In genomic region chr6:26351544-26351953, GRCh38 we compare ENCODE assay signal across 11 cellular contexts. TPM values are rescaled to one million over a fixed set of nuclear protein-coding genes. Genes with fewer than 3 reads are reported as not detected.
DNase-seq lines count a peak whose midpoint lies in the region; FAIRE-seq and TF ChIP-seq lines count a peak whose summit lies in the region.
"Had no signal": no experiment of that assay in that cellular context is flagged by ENCODE, and none has a peak within 500 bp of the region (broad histone marks: within the 10 kb centered on the region; RNA-seq: fewer than 3 reads in every experiment).

No MANE protein-coding gene starts in this region.

- H2BK5ac ChIP-seq in trophoblast cell (ENCODE audit: low read depth, low read length, poor library complexity), result no peak overlapping the region

- H4K20me1 ChIP-seq in endothelial cell of umbilical vein (replicated peaks; ENCODE audit: control insufficient read depth, extremely low read depth, insufficient read depth, low read length), result no peaks in the 10 kb centered on the region

- no CpG with 5 or more reads among the region's 4 CpGs for WGBS in trophoblast cell (ENCODE audit: extremely low coverage, insufficient coverage, insufficient read length)

- FAIRE-seq in RCC 7860 (lab: Jason Lieb, UNC) (peak; percentile 97), endothelial cell of umbilical vein (lab: Jason Lieb, UNC) (peak; percentile 94)

- CTCF ChIA-PET in endothelial cell of umbilical vein (lab: Charles Lee), result interaction anchor here (1.0 to 2.9 kb wide), 4 partner anchors 10 to 186 kb away, joined by 3 to 25 read pairs (median 4); partner anchors contain the start of gene HMGN4
- CTCF ChIA-PET in CD4-positive, alpha-beta memory T cell (lab: Charles Lee; ENCODE audit: partially characterized antibody), result no interaction called here

- H3K4me1 ChIP-seq in endothelial cell of umbilical vein (ENCODE audit: control insufficient read depth, extremely low read depth, insufficient read depth, low read length), result peaks cover 13% of the 10 kb centered on the region
- peaks cover 0 to 2% of the 10 kb centered on the region in 2 experiments for H3K4me1 ChIP-seq in trophoblast cell (ENCODE audit: control insufficient read depth in 1 of 2, insufficient read depth in 2 of 2, low read length in 2 of 2)
- H3K4me1 ChIP-seq in CD4-positive, alpha-beta memory T cell (ENCODE audit: insufficient read depth, low read length), result no peaks in the 10 kb centered on the region
- H3K4me1 ChIP-seq: prostate gland had no signal

- H3K79me2 ChIP-seq in endothelial cell of umbilical vein (ENCODE audit: control insufficient read depth, insufficient read depth, low read length) (no peaks in the 10 kb centered on the region), trophoblast cell (ENCODE audit: control insufficient read depth, insufficient read depth, low read length, poor library complexity) (no peaks in the 10 kb centered on the region)

- BruUV-seq in endothelial cell of umbilical vein (replicated peaks; lab: Mats Ljungman, UMichigan), result no TSS peak

- H3K4me2 ChIP-seq in endothelial cell of umbilical vein (ENCODE audit: insufficient read depth, low read length), result peak overlapping the region; percentile 69
- H3K4me2 ChIP-seq in trophoblast cell (ENCODE audit: low read length), result no peak overlapping the region

- no peak overlapping the region for H2BK12ac ChIP-seq in trophoblast cell (ENCODE audit: low read length)

- TF ChIP-seq POLR2A in endothelial cell of umbilical vein (IDR thresholded peaks at IDR 0.05; ENCODE audit: low read depth, low read length), result no peak

- no peak overlapping the region for H3K27ac Mint-ChIP-seq in CD4-positive, alpha-beta memory T cell
- H3K27ac Mint-ChIP-seq: stimulated activated effector memory CD8-positive, alpha-beta T cell treated with anti-CD3 and anti-CD28 coated beads, Interleukin-12 subunit alpha, Interleukin-12 subunit beta, amount 100 ng/mL, for 72 hours had no signal

- H3K9me3 ChIP-seq in endothelial cell of umbilical vein (replicated peaks; ENCODE audit: control insufficient read depth, insufficient read depth, low read length) (no peaks in the 10 kb centered on the region), trophoblast cell (ENCODE audit: insufficient read depth, low read depth, low read length) (no peaks in the 10 kb centered on the region)
- no peaks in the 10 kb centered on the region for H3K9me3 ChIP-seq in CD4-positive, alpha-beta memory T cell (ENCODE audit: control insufficient read depth in 1 of 2, low read length in 2 of 2)
- H3K9me3 ChIP-seq: prostate gland had no signal

- H3K79me1 ChIP-seq in trophoblast cell (ENCODE audit: low read length), result peaks cover 2% of the 10 kb centered on the region

- H3K27me3 Mint-ChIP-seq in CD4-positive, alpha-beta memory T cell, result no peaks in the 10 kb centered on the region

- H3K36me3 Mint-ChIP-seq in CD4-positive, alpha-beta memory T cell, result no peaks in the 10 kb centered on the region
- H3K36me3 Mint-ChIP-seq: stimulated activated effector memory CD8-positive, alpha-beta T cell treated with anti-CD3 and anti-CD28 coated beads, Interleukin-12 subunit alpha, Interleukin-12 subunit beta, amount 100 ng/mL, for 72 hours had no signal

- H3K4me3 Mint-ChIP-seq in CD4-positive, alpha-beta memory T cell, result no peak overlapping the region
- H3K4me3 Mint-ChIP-seq: stimulated activated effector memory CD8-positive, alpha-beta T cell treated with anti-CD3 and anti-CD28 coated beads, Interleukin-12 subunit alpha, Interleukin-12 subunit beta, amount 100 ng/mL, for 72 hours had no signal

- dilution Hi-C loops in endothelial cell of umbilical vein (cut with MboI; ENCODE audit: extremely low pct_ligation_motif_present, low sequenced_read_pairs), result no loop called here

- TF ChIP-seq CTCF in endothelial cell of umbilical vein (IDR thresholded peaks at IDR 0.05; ENCODE audit: extremely low read depth in 1 of 2, insufficient read depth in 1 of 2, low read depth in 1 of 2, low read length in 2 of 2), result no peak

- H3K9me1 ChIP-seq in endothelial cell of umbilical vein (replicated peaks; ENCODE audit: control insufficient read depth, extremely low read depth, insufficient read depth, low read length), result no peaks in the 10 kb centered on the region

- no peaks in the 10 kb centered on the region for H3K27me3 ChIP-seq in endothelial cell of umbilical vein (ENCODE audit: control insufficient read depth in 2 of 2, insufficient read depth in 2 of 2, low read length in 2 of 2)
- H3K27me3 ChIP-seq in trophoblast cell (ENCODE audit: insufficient read depth, low read length), result no peaks in the 10 kb centered on the region
- H3K27me3 ChIP-seq in CD4-positive, alpha-beta memory T cell (ENCODE audit: insufficient read depth, low read length), result no peaks in the 10 kb centered on the region

- H3K9ac ChIP-seq in endothelial cell of umbilical vein (replicated peaks; ENCODE audit: extremely low read depth, insufficient read depth, low read length) (no peak overlapping the region), trophoblast cell (ENCODE audit: low read length) (no peak overlapping the region)

- no peaks in the 10 kb centered on the region for H3K9me3 Mint-ChIP-seq in CD4-positive, alpha-beta memory T cell
- H3K9me3 Mint-ChIP-seq: stimulated activated effector memory CD8-positive, alpha-beta T cell treated with anti-CD3 and anti-CD28 coated beads, Interleukin-12 subunit alpha, Interleukin-12 subunit beta, amount 100 ng/mL, for 72 hours had no signal

- no peak overlapping the region for H3K4ac ChIP-seq in trophoblast cell (ENCODE audit: low read depth, low read length)

- POLR2A ChIA-PET in endothelial cell of umbilical vein (lab: Charles Lee), result no interaction called here
- POLR2A ChIA-PET in CD4-positive, alpha-beta memory T cell (lab: Charles Lee; ENCODE audit: partially characterized antibody), result no interaction called here

- DNase-seq in GM04503 (ENCODE audit: low read depth) (peak; percentile 94), RCC 7860 (ENCODE audit: low spot score) (peak; percentile 99), endothelial cell of umbilical vein (ENCODE audit: low read depth, low spot score) (peak; percentile 84), trophoblast cell (peak; percentile 49 to 52), ecto neural progenitor cell (ENCODE audit: low spot score) (no peak), ureter (ENCODE audit: low spot score) (no peak)
- no peak for DNase-seq in stimulated activated CD4-positive, alpha-beta T cell treated with anti-CD3 and anti-CD28 coated beads, Interleukin-15, amount 100 ng/mL, for 24 hours
- no peak for DNase-seq in CD4-positive, alpha-beta memory T cell
- DNase-seq: NCI-H1417 had no signal

- H4K8ac ChIP-seq in trophoblast cell (ENCODE audit: low read depth, low read length), result no peak overlapping the region

- no peak overlapping the region for H2BK120ac ChIP-seq in trophoblast cell (ENCODE audit: insufficient read depth, low read length, poor library complexity)

- no peak overlapping the region for H4K91ac ChIP-seq in trophoblast cell (ENCODE audit: low read depth, low read length)

- H3K18ac ChIP-seq in trophoblast cell (ENCODE audit: low read length), result no peak overlapping the region

- H3K27ac ChIP-seq in endothelial cell of umbilical vein (ENCODE audit: insufficient read depth, low read depth, low read length) (peak overlapping the region; percentile 36), trophoblast cell (ENCODE audit: low read depth, low read length) (no peak overlapping the region)
- H3K27ac ChIP-seq in CD4-positive, alpha-beta memory T cell (ENCODE audit: low read depth, low read length), result no peak overlapping the region
- H3K27ac ChIP-seq: prostate gland had no signal

- no peak overlapping the region for H3K23ac ChIP-seq in trophoblast cell (ENCODE audit: low read length)

- intact Hi-C loops in endothelial cell of umbilical vein (cut with micrococcal nuclease), result no loop called here
- intact Hi-C loops in CD4-positive, alpha-beta memory T cell (cut with micrococcal nuclease), result no loop called here

- H4K12ac ChIP-seq in trophoblast cell (ENCODE audit: low read depth, low read length), result no peak overlapping the region

- peaks cover 0 to 7% (median 0%) of the 10 kb centered on the region in 4 donors for H3K4me1 Mint-ChIP-seq in CD4-positive, alpha-beta memory T cell
- H3K4me1 Mint-ChIP-seq: stimulated activated effector memory CD8-positive, alpha-beta T cell treated with anti-CD3 and anti-CD28 coated beads, Interleukin-12 subunit alpha, Interleukin-12 subunit beta, amount 100 ng/mL, for 72 hours had no signal

- H3K4me3 ChIP-seq in endothelial cell of umbilical vein (replicated peaks in 1 of 3; ENCODE audit: insufficient read depth in 1 of 3, low read depth in 1 of 3, low read length in 3 of 3), result no peak overlapping the region
- H3K4me3 ChIP-seq in trophoblast cell (ENCODE audit: low read depth, low read length), result no peak overlapping the region
- H3K4me3 ChIP-seq in CD4-positive, alpha-beta memory T cell (ENCODE audit: low read length in 2 of 2), result no peak overlapping the region
- H3K4me3 ChIP-seq: prostate gland had no signal

- H3K36me3 ChIP-seq in endothelial cell of umbilical vein (ENCODE audit: control insufficient read depth in 2 of 2, extremely low read depth in 1 of 2, insufficient read depth in 2 of 2, low read length in 2 of 2) (no peaks in the 10 kb centered on the region), trophoblast cell (ENCODE audit: control insufficient read depth in 1 of 2, insufficient read depth in 2 of 2, low read length in 2 of 2) (no peaks in the 10 kb centered on the region)
- H3K36me3 ChIP-seq in CD4-positive, alpha-beta memory T cell (ENCODE audit: insufficient read depth, low read length), result no peaks in the 10 kb centered on the region
- H3K36me3 ChIP-seq: prostate gland had no signal

- no peak overlapping the region for H2AK5ac ChIP-seq in trophoblast cell (ENCODE audit: low read length)

- H3K14ac ChIP-seq in trophoblast cell (ENCODE audit: low read length), result no peak overlapping the region

- H2AFZ ChIP-seq in endothelial cell of umbilical vein (ENCODE audit: low read depth, low read length) (no peak overlapping the region), trophoblast cell (ENCODE audit: insufficient read depth, low read length, poor library complexity) (no peak overlapping the region)

RNA-seq across cellular contexts. Expression of gene BTN3A2, which starts 13.4 kb away (rescaled TPM):
- total RNA-seq in endothelial cell of umbilical vein (14.2 and 17.9 TPM in 2 replicates), ureter (15.8 TPM)
- 6.4 and 8.6 TPM in 2 replicates for polyA plus RNA-seq in endothelial cell of umbilical vein
- 12.7 and 12.9 TPM in 2 replicates for polyA plus RNA-seq in endothelial cell of umbilical vein (2011; cell fraction: cytosol; rRNA removed)
- 16.0 and 20.4 TPM in 2 replicates for polyA plus RNA-seq in endothelial cell of umbilical vein (2011; cell fraction: nucleus; rRNA removed)
- 10.0 and 11.5 TPM in 2 replicates for polyA plus RNA-seq in endothelial cell of umbilical vein (2012)
- polyA minus RNA-seq in endothelial cell of umbilical vein, result 18.8 and 27.3 TPM in 2 replicates
- polyA minus RNA-seq in endothelial cell of umbilical vein (2011; cell fraction: cytosol; rRNA and poly(A)+ RNA removed), result 8.3 TPM
- 7.5 and 10.5 TPM in 2 replicates for polyA minus RNA-seq in endothelial cell of umbilical vein (2011; cell fraction: nucleus; rRNA and poly(A)+ RNA removed)
- 0.82 and 0.93 TPM in 2 replicates for polyA plus RNA-seq in trophoblast cell (2013)
- total RNA-seq in CD4-positive, alpha-beta memory T cell, result 100 to 1,000 TPM; 315 to 323 TPM
- polyA plus RNA-seq in CD4-positive, alpha-beta memory T cell, result 100 to 1,000 TPM in 1 of 2 donors, 10 to 100 TPM in 1; 68.1 to 126 TPM

RNA-seq across cellular contexts. Expression of gene BTN2A2, which starts 31.4 kb away (rescaled TPM):
- total RNA-seq in endothelial cell of umbilical vein (13.2 and 18.4 TPM in 2 replicates), ureter (15.0 TPM)
- polyA plus RNA-seq in endothelial cell of umbilical vein, result 13.4 and 15.3 TPM in 2 replicates
- polyA plus RNA-seq in endothelial cell of umbilical vein (2011; cell fraction: cytosol; rRNA removed), result 12.6 and 12.7 TPM in 2 replicates
- 44.7 and 51.3 TPM in 2 replicates for polyA plus RNA-seq in endothelial cell of umbilical vein (2011; cell fraction: nucleus; rRNA removed)
- 13.8 TPM in 2 replicates for polyA plus RNA-seq in endothelial cell of umbilical vein (2012)
- polyA minus RNA-seq in endothelial cell of umbilical vein, result 37.5 and 40.9 TPM in 2 replicates
- not detected for polyA minus RNA-seq in endothelial cell of umbilical vein (2011; cell fraction: cytosol; rRNA and poly(A)+ RNA removed)
- polyA minus RNA-seq in endothelial cell of umbilical vein (2011; cell fraction: nucleus; rRNA and poly(A)+ RNA removed), result 32.4 and 37.7 TPM in 2 replicates
- 7.1 and 7.4 TPM in 2 replicates for polyA plus RNA-seq in trophoblast cell (2013)
- 10 to 100 TPM; 21.8 to 23.6 TPM for total RNA-seq in CD4-positive, alpha-beta memory T cell
- polyA plus RNA-seq in CD4-positive, alpha-beta memory T cell, result 1 to 10 TPM; 3.3 to 4.0 TPM

RNA-seq across cellular contexts. Expression of gene BTN3A1, which starts 50.5 kb away (rescaled TPM):
- 9.0 and 12.1 TPM in 2 replicates for total RNA-seq in endothelial cell of umbilical vein
- 6.8 and 7.6 TPM in 2 replicates for polyA plus RNA-seq in endothelial cell of umbilical vein
- polyA plus RNA-seq in endothelial cell of umbilical vein (2011; cell fraction: cytosol; rRNA removed), result 7.5 and 7.8 TPM in 2 replicates
- polyA plus RNA-seq in endothelial cell of umbilical vein (2011; cell fraction: nucleus; rRNA removed), result 33.7 and 33.9 TPM in 2 replicates
- polyA plus RNA-seq in endothelial cell of umbilical vein (2012), result 8.8 and 10.9 TPM in 2 replicates
- polyA minus RNA-seq in endothelial cell of umbilical vein, result 26.7 and 31.1 TPM in 2 replicates
- polyA minus RNA-seq in endothelial cell of umbilical vein (2011; cell fraction: cytosol; rRNA and poly(A)+ RNA removed), result 4.3 TPM
- polyA minus RNA-seq in endothelial cell of umbilical vein (2011; cell fraction: nucleus; rRNA and poly(A)+ RNA removed), result 6.7 and 9.7 TPM in 2 replicates
- 0.37 and 0.39 TPM in 2 replicates for polyA plus RNA-seq in trophoblast cell (2013)
- total RNA-seq in CD4-positive, alpha-beta memory T cell, result 100 to 1,000 TPM; 255 to 262 TPM
- 10 to 100 TPM; 50.4 to 68.0 TPM for polyA plus RNA-seq in CD4-positive, alpha-beta memory T cell
- 26.2 TPM for total RNA-seq in ureter

Comparison
In these comparisons a context has a peak if more than half of its experiments do, and no peak if none do; other contexts are left out.
1. DNase-seq: peak in GM04503 (single experiment), RCC 7860 (single experiment), endothelial cell of umbilical vein (single experiment) and trophoblast cell (2 of 2); none in ecto neural progenitor cell (single experiment), stimulated activated CD4-positive, alpha-beta T cell treated with anti-CD3 and anti-CD28 coated beads, Interleukin-15, amount 100 ng/mL, for 24 hours (single experiment), CD4-positive, alpha-beta memory T cell (0 of 5) and ureter (single experiment).
2. RNA of gene BTN3A2, which starts 13.4 kb away (total RNA-seq): 315 to 323 TPM in CD4-positive, alpha-beta memory T cell; 14.2 to 17.9 TPM in endothelial cell of umbilical vein and 15.8 TPM in ureter (single experiment); every median in the first group is over 10 times any median in the second.